Comparison of ENCODE assay signal across 9 cellular contexts in genomic region chr10:6068422-6068821, GRCh38. TPM values are rescaled to one million over a fixed set of nuclear protein-coding genes. Genes with fewer than 3 reads are reported as not detected.
DNase-seq lines count a peak whose midpoint lies in the region; ATAC-seq and TF ChIP-seq lines count a peak whose summit lies in the region.
"Had no signal": no experiment of that assay in that cellular context is flagged by ENCODE, and none has a peak within 500 bp of the region (broad histone marks: within the 10 kb centered on the region; RNA-seq: fewer than 3 reads in every experiment).

No MANE protein-coding gene starts in this region.

- H3K27ac ChIP-seq in SU-DHL-6 (ENCODE audit: low read depth, low read length): peak overlapping the region; percentile 61
- H3K27ac ChIP-seq in thyroid gland: no peak overlapping the region
- H3K27ac ChIP-seq: SK-N-MC had no signal

- peak overlapping the region; percentile 36 for H3K4me2 ChIP-seq in SU-DHL-6 (ENCODE audit: low read depth, low read length, poor library complexity, severe bottlenecking)

- peaks cover 13% of the 10 kb centered on the region; the same call in 1 of the 2 replicates for H3F3A ChIP-seq in SU-DHL-6 (ENCODE audit: insufficient read depth)

- H3K36me3 ChIP-seq in SU-DHL-6 (ENCODE audit: low read length): no peaks in the 10 kb centered on the region
- no peaks in the 10 kb centered on the region for H3K36me3 ChIP-seq in mucosa of descending colon (ENCODE audit: low read depth)
- no peaks in the 10 kb centered on the region for H3K36me3 ChIP-seq in thyroid gland

- no peak for TF ChIP-seq POLR2A in thyroid gland (IDR thresholded peaks at IDR 0.05)

- no peaks in the 10 kb centered on the region for H3K9me2 ChIP-seq in SU-DHL-6 (replicated peaks; ENCODE audit: insufficient read depth, low read length)

- WGBS in thyroid gland, 2 donors: 78 to 80% methylated on average over 8 of the region's 8 CpGs

- peak; percentile 40 for ATAC-seq in GM18519 (IDR thresholded peaks at IDR 0.05; ENCODE audit: low FRiP score, unreplicated experiment)
- ATAC-seq in HG02885 (IDR thresholded peaks at IDR 0.05; ENCODE audit: poor library complexity, unreplicated experiment): peak; percentile 56
- ATAC-seq in mucosa of descending colon: peak; percentile 76

- DNase-seq in mucosa of descending colon (no peak), NCI-H187 treated with DMSO at 0.1 percent for 48 hours (lab: John Stamatoyannopoulos, UW) (no peak), thyroid gland (no peak), superior temporal gyrus (ENCODE audit: extremely low spot score) (no peak), cerebellar nuclear complex (lab: John Stamatoyannopoulos, UW) (no peak)

- H3K4me3 ChIP-seq in SU-DHL-6 (ENCODE audit: insufficient read depth, low read length, poor library complexity, severe bottlenecking): no peak overlapping the region
- no peak overlapping the region for H3K4me3 ChIP-seq in mucosa of descending colon
- no peak overlapping the region for H3K4me3 ChIP-seq in thyroid gland (replicated peaks in 1 of 3)
- H3K4me3 ChIP-seq: SK-N-MC had no signal

- H3K9ac ChIP-seq in SU-DHL-6 (ENCODE audit: low read length): no peak overlapping the region

- H3K79me2 ChIP-seq in SU-DHL-6 (ENCODE audit: insufficient read depth, low read length): no peaks in the 10 kb centered on the region

- no peaks in the 10 kb centered on the region for H3K9me3 ChIP-seq in SU-DHL-6 (ENCODE audit: insufficient read depth, low read length)
- H3K9me3 ChIP-seq in mucosa of descending colon: no peaks in the 10 kb centered on the region
- no peaks in the 10 kb centered on the region for H3K9me3 ChIP-seq in thyroid gland

- TF ChIP-seq CTCF in SU-DHL-6 (IDR thresholded peaks at IDR 0.05; ENCODE audit: insufficient read depth, low read length, poor library complexity, severe bottlenecking) (no peak), mucosa of descending colon (IDR thresholded peaks at IDR 0.05) (no peak), thyroid gland (IDR thresholded peaks at IDR 0.05) (no peak)

- no peak overlapping the region for H2AFZ ChIP-seq in SU-DHL-6 (ENCODE audit: low read depth, low read length, severe bottlenecking)

- intact Hi-C loops in mucosa of descending colon (cut with DNase I, micrococcal nuclease): no loop called here
- intact Hi-C loops in thyroid gland (cut with DNase I): no loop called here

- H3K4me1 ChIP-seq in mucosa of descending colon (ENCODE audit: low read depth): no peaks in the 10 kb centered on the region
- H3K4me1 ChIP-seq in thyroid gland: peaks cover 0 to 4% of the 10 kb centered on the region in 2 donors

- H3K27me3 ChIP-seq in SU-DHL-6 (ENCODE audit: low read length) (no peaks in the 10 kb centered on the region), thyroid gland (no peaks in the 10 kb centered on the region)

- H4K20me1 ChIP-seq in SU-DHL-6 (ENCODE audit: low read depth, low read length): no peaks in the 10 kb centered on the region

RNA-seq across cellular contexts. Expression of gene IL2RA, which starts 6.3 kb away (rescaled TPM):
- total RNA-seq in mucosa of descending colon (1 to 10 TPM; 1.2 to 3.7 (median 2.1) TPM), thyroid gland (10 to 100 TPM in 1 of 4 donors, 1 to 10 TPM in 3; 1.7 to 11.3 (median 2.3) TPM)

RNA-seq across cellular contexts. Expression of gene RBM17, which starts 20.4 kb away (rescaled TPM):
- total RNA-seq in mucosa of descending colon (100 to 1,000 TPM in 1 of 3 donors, 10 to 100 TPM in 2; 87.4 to 100 (median 90.8) TPM), thyroid gland (10 to 100 TPM; 64.3 to 93.3 (median 81.7) TPM)
